Comparison of ENCODE assay signal across 1 cellular context in the genomic region with DNA sequence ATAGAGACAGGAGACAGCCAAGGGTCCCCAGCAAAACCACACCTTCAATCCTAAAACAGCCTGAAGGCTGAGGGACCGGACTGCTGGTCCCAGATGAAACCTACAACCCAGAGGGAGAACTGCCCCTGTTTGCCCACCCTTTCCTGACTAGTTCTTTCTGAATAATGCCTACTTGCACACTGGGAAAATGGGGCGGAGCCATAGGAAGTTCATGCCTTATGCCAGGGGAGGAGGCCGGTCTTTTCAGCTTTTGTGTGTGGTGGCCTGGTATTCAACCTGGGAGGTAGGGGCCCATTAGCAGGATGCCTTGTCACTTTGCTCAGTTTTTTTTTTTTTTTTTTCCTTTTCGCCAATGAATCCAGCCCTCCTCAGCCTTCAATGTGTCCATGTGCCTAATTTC.
TF ChIP-seq lines count a peak whose summit lies in the region.

No MANE protein-coding gene starts in this region.

TF ChIP-seq in WTC11, 78 proteins besides CTCF, POLR2A, EP300 and RAD21 (continued from another document):
- TF ChIP-seq, protein P1, sequence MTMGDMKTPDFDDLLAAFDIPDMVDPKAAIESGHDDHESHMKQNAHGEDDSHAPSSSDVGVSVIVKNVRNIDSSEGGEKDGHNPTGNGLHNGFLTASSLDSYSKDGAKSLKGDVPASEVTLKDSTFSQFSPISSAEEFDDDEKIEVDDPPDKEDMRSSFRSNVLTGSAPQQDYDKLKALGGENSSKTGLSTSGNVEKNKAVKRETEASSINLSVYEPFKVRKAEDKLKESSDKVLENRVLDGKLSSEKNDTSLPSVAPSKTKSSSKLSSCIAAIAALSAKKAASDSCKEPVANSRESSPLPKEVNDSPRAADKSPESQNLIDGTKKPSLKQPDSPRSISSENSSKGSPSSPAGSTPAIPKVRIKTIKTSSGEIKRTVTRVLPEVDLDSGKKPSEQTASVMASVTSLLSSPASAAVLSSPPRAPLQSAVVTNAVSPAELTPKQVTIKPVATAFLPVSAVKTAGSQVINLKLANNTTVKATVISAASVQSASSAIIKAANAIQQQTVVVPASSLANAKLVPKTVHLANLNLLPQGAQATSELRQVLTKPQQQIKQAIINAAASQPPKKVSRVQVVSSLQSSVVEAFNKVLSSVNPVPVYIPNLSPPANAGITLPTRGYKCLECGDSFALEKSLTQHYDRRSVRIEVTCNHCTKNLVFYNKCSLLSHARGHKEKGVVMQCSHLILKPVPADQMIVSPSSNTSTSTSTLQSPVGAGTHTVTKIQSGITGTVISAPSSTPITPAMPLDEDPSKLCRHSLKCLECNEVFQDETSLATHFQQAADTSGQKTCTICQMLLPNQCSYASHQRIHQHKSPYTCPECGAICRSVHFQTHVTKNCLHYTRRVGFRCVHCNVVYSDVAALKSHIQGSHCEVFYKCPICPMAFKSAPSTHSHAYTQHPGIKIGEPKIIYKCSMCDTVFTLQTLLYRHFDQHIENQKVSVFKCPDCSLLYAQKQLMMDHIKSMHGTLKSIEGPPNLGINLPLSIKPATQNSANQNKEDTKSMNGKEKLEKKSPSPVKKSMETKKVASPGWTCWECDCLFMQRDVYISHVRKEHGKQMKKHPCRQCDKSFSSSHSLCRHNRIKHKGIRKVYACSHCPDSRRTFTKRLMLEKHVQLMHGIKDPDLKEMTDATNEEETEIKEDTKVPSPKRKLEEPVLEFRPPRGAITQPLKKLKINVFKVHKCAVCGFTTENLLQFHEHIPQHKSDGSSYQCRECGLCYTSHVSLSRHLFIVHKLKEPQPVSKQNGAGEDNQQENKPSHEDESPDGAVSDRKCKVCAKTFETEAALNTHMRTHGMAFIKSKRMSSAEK (CRISPR knock-in tag; IDR thresholded peaks at IDR 0.05; ENCODE audit: borderline replicate concordance) = no peak
- TF ChIP-seq NR2C2 (CRISPR knock-in tag; IDR thresholded peaks at IDR 0.05) (no peak), ESRRA (CRISPR knock-in tag; IDR thresholded peaks at IDR 0.05; ENCODE audit: borderline replicate concordance) (no peak), IRF2 (CRISPR knock-in tag; IDR thresholded peaks at IDR 0.05; ENCODE audit: borderline replicate concordance, low read depth) (no peak), NFYB (CRISPR knock-in tag; conservative IDR thresholded peaks at IDR 0.05; ENCODE audit: low read depth) (no peak), RORB (CRISPR knock-in tag; IDR thresholded peaks at IDR 0.05) (no peak)
- TF ChIP-seq, protein P2, sequence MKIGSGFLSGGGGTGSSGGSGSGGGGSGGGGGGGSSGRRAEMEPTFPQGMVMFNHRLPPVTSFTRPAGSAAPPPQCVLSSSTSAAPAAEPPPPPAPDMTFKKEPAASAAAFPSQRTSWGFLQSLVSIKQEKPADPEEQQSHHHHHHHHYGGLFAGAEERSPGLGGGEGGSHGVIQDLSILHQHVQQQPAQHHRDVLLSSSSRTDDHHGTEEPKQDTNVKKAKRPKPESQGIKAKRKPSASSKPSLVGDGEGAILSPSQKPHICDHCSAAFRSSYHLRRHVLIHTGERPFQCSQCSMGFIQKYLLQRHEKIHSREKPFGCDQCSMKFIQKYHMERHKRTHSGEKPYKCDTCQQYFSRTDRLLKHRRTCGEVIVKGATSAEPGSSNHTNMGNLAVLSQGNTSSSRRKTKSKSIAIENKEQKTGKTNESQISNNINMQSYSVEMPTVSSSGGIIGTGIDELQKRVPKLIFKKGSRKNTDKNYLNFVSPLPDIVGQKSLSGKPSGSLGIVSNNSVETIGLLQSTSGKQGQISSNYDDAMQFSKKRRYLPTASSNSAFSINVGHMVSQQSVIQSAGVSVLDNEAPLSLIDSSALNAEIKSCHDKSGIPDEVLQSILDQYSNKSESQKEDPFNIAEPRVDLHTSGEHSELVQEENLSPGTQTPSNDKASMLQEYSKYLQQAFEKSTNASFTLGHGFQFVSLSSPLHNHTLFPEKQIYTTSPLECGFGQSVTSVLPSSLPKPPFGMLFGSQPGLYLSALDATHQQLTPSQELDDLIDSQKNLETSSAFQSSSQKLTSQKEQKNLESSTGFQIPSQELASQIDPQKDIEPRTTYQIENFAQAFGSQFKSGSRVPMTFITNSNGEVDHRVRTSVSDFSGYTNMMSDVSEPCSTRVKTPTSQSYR (CRISPR knock-in tag; IDR thresholded peaks at IDR 0.05) = no peak
- TF ChIP-seq, protein P3, sequence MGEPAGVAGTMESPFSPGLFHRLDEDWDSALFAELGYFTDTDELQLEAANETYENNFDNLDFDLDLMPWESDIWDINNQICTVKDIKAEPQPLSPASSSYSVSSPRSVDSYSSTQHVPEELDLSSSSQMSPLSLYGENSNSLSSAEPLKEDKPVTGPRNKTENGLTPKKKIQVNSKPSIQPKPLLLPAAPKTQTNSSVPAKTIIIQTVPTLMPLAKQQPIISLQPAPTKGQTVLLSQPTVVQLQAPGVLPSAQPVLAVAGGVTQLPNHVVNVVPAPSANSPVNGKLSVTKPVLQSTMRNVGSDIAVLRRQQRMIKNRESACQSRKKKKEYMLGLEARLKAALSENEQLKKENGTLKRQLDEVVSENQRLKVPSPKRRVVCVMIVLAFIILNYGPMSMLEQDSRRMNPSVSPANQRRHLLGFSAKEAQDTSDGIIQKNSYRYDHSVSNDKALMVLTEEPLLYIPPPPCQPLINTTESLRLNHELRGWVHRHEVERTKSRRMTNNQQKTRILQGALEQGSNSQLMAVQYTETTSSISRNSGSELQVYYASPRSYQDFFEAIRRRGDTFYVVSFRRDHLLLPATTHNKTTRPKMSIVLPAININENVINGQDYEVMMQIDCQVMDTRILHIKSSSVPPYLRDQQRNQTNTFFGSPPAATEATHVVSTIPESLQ (CRISPR knock-in tag; IDR thresholded peaks at IDR 0.05) = no peak
- TF ChIP-seq, protein P4, sequence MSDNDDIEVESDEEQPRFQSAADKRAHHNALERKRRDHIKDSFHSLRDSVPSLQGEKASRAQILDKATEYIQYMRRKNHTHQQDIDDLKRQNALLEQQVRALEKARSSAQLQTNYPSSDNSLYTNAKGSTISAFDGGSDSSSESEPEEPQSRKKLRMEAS (CRISPR knock-in tag; IDR thresholded peaks at IDR 0.05) = no peak
- TF ChIP-seq, protein P5, sequence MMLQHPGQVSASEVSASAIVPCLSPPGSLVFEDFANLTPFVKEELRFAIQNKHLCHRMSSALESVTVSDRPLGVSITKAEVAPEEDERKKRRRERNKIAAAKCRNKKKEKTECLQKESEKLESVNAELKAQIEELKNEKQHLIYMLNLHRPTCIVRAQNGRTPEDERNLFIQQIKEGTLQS (CRISPR knock-in tag; conservative IDR thresholded peaks at IDR 0.05) = no peak
- TF ChIP-seq, protein P6, sequence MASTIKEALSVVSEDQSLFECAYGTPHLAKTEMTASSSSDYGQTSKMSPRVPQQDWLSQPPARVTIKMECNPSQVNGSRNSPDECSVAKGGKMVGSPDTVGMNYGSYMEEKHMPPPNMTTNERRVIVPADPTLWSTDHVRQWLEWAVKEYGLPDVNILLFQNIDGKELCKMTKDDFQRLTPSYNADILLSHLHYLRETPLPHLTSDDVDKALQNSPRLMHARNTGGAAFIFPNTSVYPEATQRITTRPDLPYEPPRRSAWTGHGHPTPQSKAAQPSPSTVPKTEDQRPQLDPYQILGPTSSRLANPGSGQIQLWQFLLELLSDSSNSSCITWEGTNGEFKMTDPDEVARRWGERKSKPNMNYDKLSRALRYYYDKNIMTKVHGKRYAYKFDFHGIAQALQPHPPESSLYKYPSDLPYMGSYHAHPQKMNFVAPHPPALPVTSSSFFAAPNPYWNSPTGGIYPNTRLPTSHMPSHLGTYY (CRISPR knock-in tag; IDR thresholded peaks at IDR 0.05) = no peak
